27 cellular contexts compared by ENCODE assay signal in genomic region chr10:86137561-86137960, GRCh38.
"Had no signal": no experiment of that assay in that cellular context is flagged by ENCODE, and none has a peak within 500 bp of the region (broad histone marks: within the 10 kb centered on the region; RNA-seq: fewer than 3 reads in every experiment).

No MANE protein-coding gene starts in this region.

- H3K4me1 ChIP-seq: stomach, suprapubic skin, testis, thyroid gland, tibial artery, tibial nerve, transverse colon, upper lobe of left lung, upper lobe of right lung, uterus, vagina had no signal

- H3K4me3 Mint-ChIP-seq: stimulated activated memory B cell treated with anti-CD40 and anti-IgM and Interleukin-4, amounts not matched to agents 10 μg/mL and 1 μg/mL and 100 μg/mL, for 72 hours; stimulated activated naive B cell treated with anti-CD40 and anti-IgM and Interleukin-4, amounts not matched to agents 10 μg/mL and 1 μg/mL and 100 μg/mL, for 72 hours; stimulated activated naive CD8-positive, alpha-beta T cell treated with anti-CD3 and anti-CD28 coated beads, Interleukin-15, amount 100 ng/mL, for 72 hours; stimulated activated naive CD8-positive, alpha-beta T cell treated with anti-CD3 and anti-CD28 coated beads, Interleukin-15, Interleukin-2, amounts not matched to agents 100 ng/mL and 50 ng/mL, for 24 hours; type B pancreatic cell had no signal

- H3K4me1 Mint-ChIP-seq: stimulated activated memory B cell treated with anti-CD40 and anti-IgM and Interleukin-4, amounts not matched to agents 10 μg/mL and 1 μg/mL and 100 μg/mL, for 72 hours; stimulated activated naive CD8-positive, alpha-beta T cell treated with anti-CD3 and anti-CD28 coated beads, Interleukin-15, amount 100 ng/mL, for 72 hours had no signal

- H3K36me3 ChIP-seq: suprapubic skin, thoracic aorta, thyroid gland, tibial artery, transverse colon, upper lobe of left lung, upper lobe of right lung, uterus, vagina had no signal

- H3K36me3 Mint-ChIP-seq: stimulated activated memory B cell treated with anti-CD40 and anti-IgM and Interleukin-4, amounts not matched to agents 10 μg/mL and 1 μg/mL and 100 μg/mL, for 72 hours; stimulated activated naive B cell treated with anti-CD40 and anti-IgM and Interleukin-4, amounts not matched to agents 10 μg/mL and 1 μg/mL and 100 μg/mL, for 72 hours had no signal

- H3K9me3 ChIP-seq: stomach, suprapubic skin, testis, thoracic aorta, thyroid gland, tibial artery, transverse colon, upper lobe of left lung, upper lobe of right lung, uterus, vagina had no signal

- H3K4me3 ChIP-seq: stomach, suprapubic skin, testis, thoracic aorta, thyroid gland, tibial artery, tibial nerve, transverse colon, upper lobe of left lung, upper lobe of right lung, uterus, vagina had no signal

- H3K27ac ChIP-seq: stomach, suprapubic skin, testis, thoracic aorta, thyroid gland, tibial artery, tibial nerve, transverse colon, upper lobe of left lung, upper lobe of right lung, uterus, vagina had no signal

- DNase-seq: stimulated activated CD4-positive, alpha-beta T cell treated with anti-CD3 and anti-CD28 coated beads, Interleukin-2, amount 100 ng/mL, for 24 hours; stimulated activated CD4-positive, alpha-beta T cell treated with anti-CD3 and anti-CD28 coated beads, Interleukin-2, amount 100 ng/mL, for 48 hours; stimulated activated CD4-positive, alpha-beta T cell treated with anti-CD3 and anti-CD28 coated beads, Interleukin-4, amount 100 ng/mL, for 1 hour; stimulated activated CD4-positive, alpha-beta T cell treated with anti-CD3 and anti-CD28 coated beads, Interleukin-4, amount 100 ng/mL, for 24 hours; stimulated activated CD4-positive, alpha-beta T cell treated with anti-CD3 and anti-CD28 coated beads, Interleukin-4, amount 100 ng/mL, for 4 hours; stimulated activated CD8-positive, alpha-beta memory T cell treated with anti-CD3 and anti-CD28 coated beads, Interleukin-4, amount 100 ng/mL, for 48 hours; stimulated activated naive B cell treated with anti-CD40 and anti-IgM and Interleukin-4, amounts not matched to agents 10 μg/mL and 1 μg/mL and 100 μg/mL, for 72 hours; stimulated activated naive CD4-positive, alpha-beta T cell; stimulated activated naive CD4-positive, alpha-beta T cell treated with Interleukin-2 at 50 U/mL for 16 hours; stimulated activated naive CD8-positive, alpha-beta T cell treated with anti-CD3 and anti-CD28 coated beads, Interleukin-15, amount 100 ng/mL, for 72 hours; stimulated activated naive CD8-positive, alpha-beta T cell treated with anti-CD3 and anti-CD28 coated beads, Interleukin-15, Interleukin-2, amounts not matched to agents 100 U/mL and 50 U/mL, for 24 hours; stomach; testis; tibial artery; transverse colon; trophoblast cell; upper lobe of left lung; upper lobe of right lung; uterus had no signal

- H3K9me3 Mint-ChIP-seq: stimulated activated memory B cell treated with anti-CD40 and anti-IgM and Interleukin-4, amounts not matched to agents 10 μg/mL and 1 μg/mL and 100 μg/mL, for 72 hours; stimulated activated naive B cell treated with anti-CD40 and anti-IgM and Interleukin-4, amounts not matched to agents 10 μg/mL and 1 μg/mL and 100 μg/mL, for 72 hours; stimulated activated naive CD8-positive, alpha-beta T cell treated with anti-CD3 and anti-CD28 coated beads, Interleukin-15, amount 100 ng/mL, for 72 hours; stimulated activated naive CD8-positive, alpha-beta T cell treated with anti-CD3 and anti-CD28 coated beads, Interleukin-15, Interleukin-2, amounts not matched to agents 100 ng/mL and 50 ng/mL, for 24 hours; type B pancreatic cell had no signal

- H3K27ac Mint-ChIP-seq: stimulated activated memory B cell treated with anti-CD40 and anti-IgM and Interleukin-4, amounts not matched to agents 10 μg/mL and 1 μg/mL and 100 μg/mL, for 72 hours; stimulated activated naive B cell treated with anti-CD40 and anti-IgM and Interleukin-4, amounts not matched to agents 10 μg/mL and 1 μg/mL and 100 μg/mL, for 72 hours; stimulated activated naive CD8-positive, alpha-beta T cell treated with anti-CD3 and anti-CD28 coated beads, Interleukin-15, amount 100 ng/mL, for 72 hours; stimulated activated naive CD8-positive, alpha-beta T cell treated with anti-CD3 and anti-CD28 coated beads, Interleukin-15, Interleukin-2, amounts not matched to agents 100 ng/mL and 50 ng/mL, for 24 hours; type B pancreatic cell had no signal

- H3K27me3 Mint-ChIP-seq: stimulated activated memory B cell treated with anti-CD40 and anti-IgM and Interleukin-4, amounts not matched to agents 10 μg/mL and 1 μg/mL and 100 μg/mL, for 72 hours; stimulated activated naive CD8-positive, alpha-beta T cell treated with anti-CD3 and anti-CD28 coated beads, Interleukin-15, amount 100 ng/mL, for 72 hours; stimulated activated naive CD8-positive, alpha-beta T cell treated with anti-CD3 and anti-CD28 coated beads, Interleukin-15, Interleukin-2, amounts not matched to agents 100 ng/mL and 50 ng/mL, for 24 hours; type B pancreatic cell had no signal

- H3K27me3 ChIP-seq: stomach, suprapubic skin, testis, thyroid gland, tibial artery, tibial nerve, transverse colon, upper lobe of left lung, upper lobe of right lung, uterus, vagina had no signal

- ATAC-seq: stimulated activated memory B cell treated with anti-CD40 and anti-IgM and Interleukin-4, amounts not matched to agents 10 μg/mL and 1 μg/mL and 100 μg/mL, for 72 hours; stimulated activated naive B cell treated with anti-CD40 and anti-IgM and Interleukin-4, amounts not matched to agents 10 μg/mL and 1 μg/mL and 100 μg/mL, for 72 hours; stimulated activated naive CD8-positive, alpha-beta T cell treated with anti-CD3 and anti-CD28 coated beads, Interleukin-15, amount 100 ng/mL, for 72 hours; stimulated activated naive CD8-positive, alpha-beta T cell treated with anti-CD3 and anti-CD28 coated beads, Interleukin-15, Interleukin-2, amounts not matched to agents 100 U/mL and 50 U/mL, for 24 hours; upper lobe of right lung had no signal
